1 cellular context compared by ENCODE assay signal in the genomic region with DNA sequence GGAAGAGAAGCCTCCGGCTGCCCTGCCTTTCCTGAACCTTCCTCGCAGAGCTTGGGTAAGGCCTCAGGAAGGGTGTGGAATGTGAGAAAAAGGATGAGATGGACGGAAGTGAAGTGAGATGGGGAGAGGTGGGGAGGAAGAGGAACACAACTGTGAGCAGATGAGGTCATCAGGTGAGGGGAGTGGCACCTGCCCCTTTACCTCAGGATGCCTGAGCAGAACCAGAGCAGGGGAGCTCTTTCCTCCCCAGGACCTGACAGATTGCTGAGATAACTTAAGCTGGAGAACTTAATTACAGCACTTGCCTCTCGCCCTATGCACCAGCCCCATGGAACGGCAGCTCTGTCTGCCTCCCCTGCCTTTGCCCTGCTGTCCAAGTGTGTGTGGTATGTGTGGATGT.
TF ChIP-seq lines count a peak whose summit lies in the region.

No MANE protein-coding gene starts in this region.

TF ChIP-seq in H1, 55 proteins besides CTCF, POLR2A, EP300 and RAD21:
- TF ChIP-seq NANOG (IDR thresholded peaks at IDR 0.05; ENCODE audit: insufficient read depth, low read depth, low read length, poor library complexity, severe bottlenecking) (no peak), RBBP5 (IDR thresholded peaks at IDR 0.05; ENCODE audit: borderline replicate concordance, low read depth, low read length) (no peak), MAFK (IDR thresholded peaks at IDR 0.05; ENCODE audit: low read depth, low read length) (no peak), CBX8 (IDR thresholded peaks at IDR 0.05; ENCODE audit: borderline replicate concordance, low read depth, low read length) (no peak), JUN (IDR thresholded peaks at IDR 0.05; ENCODE audit: low read depth, low read length) (peak; percentile 6; the same call in 1 of the 2 replicates), TCF12 (IDR thresholded peaks at IDR 0.05; ENCODE audit: low read depth, low read length) (no peak)
